ENCODE assay signal across 13 cellular contexts in the genomic region with DNA sequence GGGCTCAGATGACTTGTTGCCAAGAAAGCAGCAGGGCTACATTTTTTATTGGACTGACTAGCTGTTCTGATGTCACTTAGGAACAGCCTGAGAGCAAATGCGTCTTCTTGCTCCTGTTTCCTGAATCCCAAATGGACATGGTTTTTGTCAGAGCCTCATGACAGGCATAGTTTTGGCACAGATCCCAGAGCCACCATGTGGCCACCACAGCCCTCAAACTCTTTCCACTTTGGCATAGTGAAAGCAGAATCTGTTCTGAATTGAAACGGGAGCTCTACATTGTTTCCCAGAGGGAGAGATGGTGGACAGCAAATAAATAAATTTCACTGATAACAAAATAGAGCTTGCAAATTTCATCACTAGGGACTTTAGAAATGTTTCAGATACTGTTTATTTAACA.
A peak's percentile ranks its signal among the peaks of the same experiment; 100 is the strongest.
DNase-seq lines count a peak whose midpoint lies in the region; ATAC-seq and TF ChIP-seq lines count a peak whose summit lies in the region.
"Had no signal": no experiment of that assay in that cellular context is flagged by ENCODE, and none has a peak within 500 bp of the region (broad histone marks: within the 10 kb centered on the region; RNA-seq: fewer than 3 reads in every experiment).

No MANE protein-coding gene starts in this region.

- H3K9me3 ChIP-seq in HEK293 (ENCODE audit: control insufficient read depth, insufficient read depth, low read depth, low read length) = no peaks in the 10 kb centered on the region
- H3K9me3 ChIP-seq in neural progenitor cell (ENCODE audit: low read depth) = no peaks in the 10 kb centered on the region
- H3K9me3 ChIP-seq: colonic mucosa, psoas muscle had no signal

- CTCF ChIA-PET in HEK293 (lab: Yijun Ruan, JAX) = interaction anchor here (0.7 to 1.0 kb wide), 2 partner anchors 62 to 114 kb away, joined by 3 to 4 read pairs; no protein-coding TSS in a partner anchor

- H3K79me2 ChIP-seq in neural progenitor cell (ENCODE audit: low read depth) = no peaks in the 10 kb centered on the region

- H3K4me3 Mint-ChIP-seq in neural progenitor cell = no peak overlapping the region

- no peaks in the 10 kb centered on the region for H3K36me3 Mint-ChIP-seq in neural progenitor cell

- no peaks in the 10 kb centered on the region for H3F3A ChIP-seq in neural progenitor cell (ENCODE audit: low read depth)

- H2AFZ ChIP-seq in neural progenitor cell (replicated peaks) = no peak overlapping the region

- no peak overlapping the region for H3K4me2 ChIP-seq in neural progenitor cell

- ATAC-seq in GM18870 (IDR thresholded peaks at IDR 0.05; ENCODE audit: unreplicated experiment) = no peak
- ATAC-seq in HG03571 (IDR thresholded peaks at IDR 0.05; ENCODE audit: unreplicated experiment) = no peak
- ATAC-seq in esophagus mucosa = no peak
- no peak for ATAC-seq in omental fat pad (ENCODE audit: low FRiP score)
- ATAC-seq: psoas muscle had no signal

- no peak for TF ChIP-seq CTCF in HEK293 (tag by site-specific recombination; IDR thresholded peaks at IDR 0.05)
- TF ChIP-seq CTCF in neural progenitor cell (IDR thresholded peaks at IDR 0.05) = peak; percentile 7
- TF ChIP-seq CTCF in omental fat pad (IDR thresholded peaks at IDR 0.05) = no peak

- DNase-seq in NCI-H524 (lab: John Stamatoyannopoulos, UW) = peak; percentile 64 to 93
- peak; percentile 91 to 95 for DNase-seq in cerebellar nuclear complex (lab: John Stamatoyannopoulos, UW)
- DNase-seq in neural progenitor cell (ENCODE audit: low spot score) = peak; percentile 16
- DNase-seq in omental fat pad (ENCODE audit: low spot score) = no peak
- DNase-seq: activated CD8-positive, alpha-beta memory T cell treated with anti-CD3 and anti-CD28 coated beads, Interleukin-2, amount 50 U/mL, for 4 hours; colonic mucosa; GDM1; psoas muscle; T-helper 1 cell had no signal

- no peaks in the 10 kb centered on the region for H3K36me3 ChIP-seq in HEK293 (ENCODE audit: control insufficient read depth in 2 of 2, insufficient read depth in 1 of 2, low read length in 2 of 2)
- H3K36me3 ChIP-seq in neural progenitor cell = no peaks in the 10 kb centered on the region
- H3K36me3 ChIP-seq: colonic mucosa had no signal

- no peaks in the 10 kb centered on the region for H3K27me3 ChIP-seq in neural progenitor cell
- H3K27me3 ChIP-seq: colonic mucosa had no signal

- no peak overlapping the region for H3K9ac ChIP-seq in neural progenitor cell

- no peaks in the 10 kb centered on the region for H4K20me1 ChIP-seq in neural progenitor cell (ENCODE audit: low read depth)

- no peaks in the 10 kb centered on the region for H3K9me3 Mint-ChIP-seq in neural progenitor cell

- H3K4me1 Mint-ChIP-seq in neural progenitor cell = no peaks in the 10 kb centered on the region

- no peak overlapping the region for H3K27ac Mint-ChIP-seq in neural progenitor cell

- H3K4me3 ChIP-seq in HEK293 (ENCODE audit: low read depth, low read length) (no peak overlapping the region), neural progenitor cell (no peak overlapping the region)
- H3K4me3 ChIP-seq: colonic mucosa, psoas muscle had no signal

- H3K4me1 ChIP-seq in HEK293 (ENCODE audit: control insufficient read depth, insufficient read depth, low read length) (no peaks in the 10 kb centered on the region), neural progenitor cell (no peaks in the 10 kb centered on the region)
- H3K4me1 ChIP-seq: colonic mucosa, psoas muscle had no signal

- POLR2A ChIA-PET in HEK293 (lab: Yijun Ruan, JAX) = no interaction called here

- no peak overlapping the region for H3K27ac ChIP-seq in HEK293 (ENCODE audit: extremely low read depth, low read depth, low read length)
- H3K27ac ChIP-seq in neural progenitor cell = no peak overlapping the region
- H3K27ac ChIP-seq: colonic mucosa, psoas muscle had no signal

- no peaks in the 10 kb centered on the region for H3K27me3 Mint-ChIP-seq in neural progenitor cell (ENCODE audit: insufficient read depth, low read depth)

TF ChIP-seq in HEK293, 187 proteins besides CTCF, POLR2A, EP300 and RAD21 (continues in another document):
- TF ChIP-seq ZNF18 (tag by site-specific recombination; IDR thresholded peaks at IDR 0.05) (no peak), ZNF776 (tag by site-specific recombination; IDR thresholded peaks at IDR 0.05; ENCODE audit: borderline replicate concordance) (no peak), ZFP37 (tag by site-specific recombination; IDR thresholded peaks at IDR 0.05) (no peak), ZNF404 (tag by site-specific recombination; IDR thresholded peaks at IDR 0.05) (no peak), ZNF549 (tag by site-specific recombination; IDR thresholded peaks at IDR 0.05) (no peak), ZNF626 (tag by site-specific recombination; IDR thresholded peaks at IDR 0.05) (no peak), ZBTB8A (tag by site-specific recombination; IDR thresholded peaks at IDR 0.05) (peak; percentile 48; the same call in 1 of the 2 replicates), ZFHX2 (tag by site-specific recombination; conservative IDR thresholded peaks at IDR 0.05) (no peak)
- TF ChIP-seq, protein P1, sequence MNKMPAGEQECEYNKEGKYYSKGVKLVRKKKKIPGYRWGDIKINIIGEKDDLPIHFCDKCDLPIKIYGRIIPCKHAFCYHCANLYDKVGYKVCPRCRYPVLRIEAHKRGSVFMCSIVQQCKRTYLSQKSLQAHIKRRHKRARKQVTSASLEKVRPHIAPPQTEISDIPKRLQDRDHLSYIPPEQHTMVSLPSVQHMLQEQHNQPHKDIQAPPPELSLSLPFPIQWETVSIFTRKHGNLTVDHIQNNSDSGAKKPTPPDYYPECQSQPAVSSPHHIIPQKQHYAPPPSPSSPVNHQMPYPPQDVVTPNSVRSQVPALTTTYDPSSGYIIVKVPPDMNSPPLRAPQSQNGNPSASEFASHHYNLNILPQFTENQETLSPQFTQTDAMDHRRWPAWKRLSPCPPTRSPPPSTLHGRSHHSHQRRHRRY (tag by site-specific recombination; IDR thresholded peaks at IDR 0.05) = no peak
- TF ChIP-seq, protein P2, sequence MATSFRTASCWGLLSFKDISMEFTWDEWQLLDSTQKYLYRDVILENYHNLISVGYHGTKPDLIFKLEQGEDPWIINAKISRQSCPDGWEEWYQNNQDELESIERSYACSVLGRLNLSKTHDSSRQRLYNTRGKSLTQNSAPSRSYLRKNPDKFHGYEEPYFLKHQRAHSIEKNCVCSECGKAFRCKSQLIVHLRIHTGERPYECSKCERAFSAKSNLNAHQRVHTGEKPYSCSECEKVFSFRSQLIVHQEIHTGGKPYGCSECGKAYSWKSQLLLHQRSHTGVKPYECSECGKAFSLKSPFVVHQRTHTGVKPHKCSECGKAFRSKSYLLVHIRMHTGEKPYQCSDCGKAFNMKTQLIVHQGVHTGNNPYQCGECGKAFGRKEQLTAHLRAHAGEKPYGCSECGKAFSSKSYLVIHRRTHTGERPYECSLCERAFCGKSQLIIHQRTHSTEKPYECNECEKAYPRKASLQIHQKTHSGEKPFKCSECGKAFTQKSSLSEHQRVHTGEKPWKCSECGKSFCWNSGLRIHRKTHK (tag by site-specific recombination; IDR thresholded peaks at IDR 0.05) = no peak
